In the genomic region with DNA sequence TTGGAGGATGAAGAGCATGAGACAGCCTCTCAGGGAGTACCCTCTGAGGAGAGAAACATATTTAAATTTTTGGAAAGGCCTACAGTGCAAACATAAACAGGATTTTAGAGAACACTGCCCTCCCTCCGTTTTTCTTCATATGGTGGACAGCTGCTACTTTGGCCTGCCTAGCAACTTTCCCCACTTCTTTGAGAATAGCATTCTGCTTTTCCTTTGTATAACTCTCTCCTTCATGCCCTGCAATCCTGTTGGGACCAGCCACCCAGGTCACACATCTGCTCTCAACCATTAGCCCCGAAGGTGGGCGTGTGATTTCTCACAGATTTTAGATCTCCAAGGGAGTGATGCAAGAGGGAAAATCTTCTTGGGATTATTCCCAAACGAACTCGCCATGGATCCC, we compare ENCODE assay signal across 20 cellular contexts.
"Had no signal": no experiment of that assay in that cellular context is flagged by ENCODE, and none has a peak within 500 bp of the region (broad histone marks: within the 10 kb centered on the region; RNA-seq: fewer than 3 reads in every experiment).

No MANE protein-coding gene starts in this region.

- ATAC-seq: esophagus mucosa; gastroesophageal sphincter; lower lobe of right lung; natural killer cell treated with Interleukin-12 subunit alpha and Interleukin-12 subunit beta and Interleukin-15 and Interleukin-18, amount 100 ng/mL, for 72 hours; psoas muscle; right lobe of liver; stimulated activated memory B cell treated with anti-CD40 and anti-IgM and Interleukin-4, amounts not matched to agents 10 μg/mL and 1 μg/mL and 100 μg/mL, for 72 hours; upper lobe of right lung had no signal

- DNase-seq: cortex of kidney; dorsolateral prefrontal cortex; effector CD8-positive, alpha-beta T cell; immature natural killer cell; left ventricle myocardium inferior; lower lobe of right lung; psoas muscle; retina; right lobe of liver; spleen; stimulated activated CD4-positive, alpha-beta T cell treated with anti-CD3 and anti-CD28 coated beads, Interleukin-15, amount 100 ng/mL, for 24 hours; stimulated activated CD4-positive, alpha-beta T cell treated with anti-CD3 and anti-CD28 coated beads, Interleukin-1b, Interleukin-23, amount 100 ng/mL, for 48 hours; stimulated activated CD4-positive, alpha-beta T cell treated with anti-CD3 and anti-CD28 coated beads, Interleukin-4, amount 100 ng/mL, for 24 hours; tibial artery; upper lobe of right lung had no signal

- H3K4me3 ChIP-seq: dorsolateral prefrontal cortex, gastroesophageal sphincter, left ventricle myocardium inferior, lower lobe of right lung, psoas muscle, right lobe of liver, spleen, tibial artery, upper lobe of right lung, vagina had no signal
